ENCODE assay signal across 22 cellular contexts in genomic region chr10:118465300-118465874, GRCh38.
"Had no signal": no experiment of that assay in that cellular context is flagged by ENCODE, and none has a peak within 500 bp of the region (broad histone marks: within the 10 kb centered on the region; RNA-seq: fewer than 3 reads in every experiment).

No MANE protein-coding gene starts in this region.

- H3K27ac ChIP-seq: SJSA1 had no signal

- DNase-seq: KBM-7, MG63, NCI-H1092, NCI-H1105 treated with DMSO at 0.1 percent for 48 hours, NCI-H1417 treated with DMSO at 0.1 percent for 48 hours, NCI-H146, NCI-H1694 treated with DMSO at 0.1 percent for 48 hours, NCI-H1930, NCI-H2081, NCI-H2107, NCI-H2227 treated with DMSO at 0.1 percent for 48 hours, NCI-H524 treated with DMSO at 0.1 percent for 48 hours, NCI-H69, NCI-H774, Right ventricle myocardium superior, RPMI8226, SIG-M5, SK-N-SH, SW 1271, T-cell had no signal

- H3K4me3 ChIP-seq: MG63, SJSA1 had no signal

- H3K9me3 ChIP-seq: MG63, SJSA1, SK-N-SH had no signal

- H3K36me3 ChIP-seq: MG63, SJSA1 had no signal

- H3K4me2 ChIP-seq: SK-N-SH had no signal

- FAIRE-seq: RCC 7860 had no signal

- ATAC-seq: T-cell had no signal

- H3K9ac ChIP-seq: SK-N-SH had no signal

- H3K4me1 ChIP-seq: SJSA1 had no signal
